Comparison of ENCODE assay signal across 8 cellular contexts in genomic region chr14:50773632-50774541, GRCh38. TPM values are rescaled to one million over a fixed set of nuclear protein-coding genes. Genes with fewer than 3 reads are reported as not detected.
DNase-seq lines count a peak whose midpoint lies in the region; ATAC-seq, FAIRE-seq and TF ChIP-seq lines count a peak whose summit lies in the region.

No MANE protein-coding gene starts in this region.

- H3K27ac ChIP-seq in GM12878 (ENCODE audit: control insufficient read depth, insufficient read depth), result no peak overlapping the region

- TF ChIP-seq CTCF in GM13977 (IDR thresholded peaks at IDR 0.05; ENCODE audit: extremely low read depth, insufficient read depth, missing control alignments) (peak; percentile 75), GM12878 (IDR thresholded peaks at IDR 0.05 in 2 of 3, conservative IDR thresholded peaks at IDR 0.05 in 1 of 3; ENCODE audit: control insufficient read depth in 2 of 3, extremely low read depth in 1 of 3, insufficient read depth in 1 of 3, low read depth in 3 of 3, low read length in 3 of 3) (peak; percentile 63 to 78 (median 76))

- CTCF ChIA-PET in GM12878 (lab: Yijun Ruan, JAX), result interaction anchor here (0.7 to 8.5 kb wide), 39 partner anchors 9 to 431 kb away, joined by 3 to 317 read pairs (median 4); no protein-coding TSS in a partner anchor

- intact Hi-C loops in GM12878 (cut with micrococcal nuclease; ENCODE audit: unreplicated experiment), result no loop called here

- H3K9me3 ChIP-seq in NT2/D1 (ENCODE audit: insufficient read depth, low read length), result no peaks in the 10 kb centered on the region
- no peaks in the 10 kb centered on the region for H3K9me3 ChIP-seq in GM12878 (replicated peaks; ENCODE audit: control insufficient read depth, insufficient read depth, low read length)

- H4K20me1 ChIP-seq in GM12878 (ENCODE audit: control insufficient read depth, insufficient read depth), result no peaks in the 10 kb centered on the region; the same call in 1 of the 2 replicates

- POLR2A ChIA-PET in GM12878 (lab: Charles Lee), result interaction anchor here (0.8 to 1.4 kb wide), 2 partner anchors 30 to 87 kb away, joined by 4 read pairs; no protein-coding TSS in a partner anchor

- no peak overlapping the region for H2AFZ ChIP-seq in GM12878 (ENCODE audit: control insufficient read depth, low read depth, low read length)

- peak; percentile 79 for TF ChIP-seq RAD21 in GM12878 (IDR thresholded peaks at IDR 0.05; ENCODE audit: insufficient read depth, low read depth, low read length)

- H3K36me3 ChIP-seq in NT2/D1 (ENCODE audit: insufficient read depth, insufficient read length, low read length), result peaks cover 31% of the 10 kb centered on the region
- peaks cover 20 to 62% of the 10 kb centered on the region in 2 experiments for H3K36me3 ChIP-seq in GM12878 (ENCODE audit: control insufficient read depth in 2 of 2, insufficient read depth in 2 of 2, low read length in 1 of 2)

- BruUV-seq in GM12878 (replicated peaks; lab: Mats Ljungman, UMichigan), result no TSS peak

- SMC1A ChIA-PET in GM12878 (lab: Charles Lee; ENCODE audit: uncharacterized antibody, unreplicated experiment), result interaction anchor here (0.7 to 11.8 kb wide), 19 partner anchors 10 to 235 kb away, joined by 3 to 229 read pairs (median 5); no protein-coding TSS in a partner anchor

- no peak for TF ChIP-seq EP300 in GM12878 (IDR thresholded peaks at IDR 0.05; ENCODE audit: borderline replicate concordance in 1 of 2, control insufficient read depth in 1 of 2, low read depth in 2 of 2, low read length in 2 of 2)

- in situ Hi-C loops in GM13977 (cut with MboI; ENCODE audit: low pct_unique_long_range_greater_than_20kb, low sequenced_read_pairs, unreplicated experiment), result no loop called here
- in situ Hi-C loops in GM12878 (cut with MboI), result loop anchor here (5.0 kb wide), 2 partner anchors 172 to 232 kb away; no protein-coding TSS in a partner anchor

- H3K4me3 ChIP-seq in NT2/D1 (ENCODE audit: insufficient read length, low read depth) (no peak overlapping the region), GM12878 (no peak overlapping the region)

- WGBS in GM12878 (ENCODE audit: insufficient coverage, insufficient replicate concordance, low lambda C conversion rate, missing lambda C conversion rate), result 45% methylated on average over 7 of the region's 7 CpGs

- H3K9ac ChIP-seq in NT2/D1 (ENCODE audit: insufficient read length, low read depth), result no peak overlapping the region
- H3K9ac ChIP-seq in GM12878 (ENCODE audit: control insufficient read depth, insufficient read depth, low read length), result no peak overlapping the region

- peaks cover 2% of the 10 kb centered on the region for H3K79me2 ChIP-seq in GM12878 (ENCODE audit: control insufficient read depth, insufficient read depth, low read length)

- no peaks in the 10 kb centered on the region for H3K4me1 ChIP-seq in NT2/D1 (ENCODE audit: insufficient read depth, insufficient read length)
- no peaks in the 10 kb centered on the region; the same call in 1 of the 2 replicates for H3K4me1 ChIP-seq in GM12878 (ENCODE audit: control insufficient read depth, insufficient read depth, low read length)

- H3K4me2 ChIP-seq in GM12878 (ENCODE audit: control insufficient read depth, insufficient read depth), result no peak overlapping the region

- no peak for TF ChIP-seq POLR2A in GM12878 (IDR thresholded peaks at IDR 0.05; ENCODE audit: low read depth, low read length)

- H3K27me3 ChIP-seq in NT2/D1 (ENCODE audit: insufficient read depth, insufficient read length) (no peaks in the 10 kb centered on the region), GM12878 (replicated peaks in 1 of 2; ENCODE audit: control insufficient read depth in 2 of 2, insufficient read depth in 2 of 2, low read length in 1 of 2) (no peaks in the 10 kb centered on the region)

- ATAC-seq in GM12878 (peak; percentile 67; the same call in 2 of the 3 replicates), GM18870 (IDR thresholded peaks at IDR 0.05; ENCODE audit: unreplicated experiment) (no peak), GM19467 (IDR thresholded peaks at IDR 0.05; ENCODE audit: unreplicated experiment) (no peak)

- FAIRE-seq in GM12878 (lab: Jason Lieb, UNC), result no peak

- peak; percentile 70 for DNase-seq in Ammon's horn (ENCODE audit: low spot score)
- DNase-seq in GM13977 (ENCODE audit: low spot score), result peak; percentile 39
- peak; percentile 20 for DNase-seq in NT2/D1 (ENCODE audit: low read depth, low spot score)
- no peak for DNase-seq in GM12878 (ENCODE audit: low read depth, low spot score)
- peak; percentile 77 for DNase-seq in islet precursor cell
- DNase-seq in stimulated activated CD8-positive, alpha-beta memory T cell treated with anti-CD3 and anti-CD28 coated beads, Interleukin-4, amount 100 ng/mL, for 48 hours, result peak; percentile 69

- RAD21 ChIA-PET in GM12878 (lab: Charles Lee; ENCODE audit: unreplicated experiment), result interaction anchor here (0.5 to 7.4 kb wide), 29 partner anchors 9 to 458 kb away, joined by 3 to 186 read pairs (median 5); no protein-coding TSS in a partner anchor

TF ChIP-seq in GM12878, 131 proteins besides CTCF, POLR2A, EP300 and RAD21:
- TF ChIP-seq SMC3 (IDR thresholded peaks at IDR 0.05; ENCODE audit: borderline replicate concordance, low read length), result peak; percentile 64; the same call in 1 of the 2 replicates
- TF ChIP-seq, protein P1, sequence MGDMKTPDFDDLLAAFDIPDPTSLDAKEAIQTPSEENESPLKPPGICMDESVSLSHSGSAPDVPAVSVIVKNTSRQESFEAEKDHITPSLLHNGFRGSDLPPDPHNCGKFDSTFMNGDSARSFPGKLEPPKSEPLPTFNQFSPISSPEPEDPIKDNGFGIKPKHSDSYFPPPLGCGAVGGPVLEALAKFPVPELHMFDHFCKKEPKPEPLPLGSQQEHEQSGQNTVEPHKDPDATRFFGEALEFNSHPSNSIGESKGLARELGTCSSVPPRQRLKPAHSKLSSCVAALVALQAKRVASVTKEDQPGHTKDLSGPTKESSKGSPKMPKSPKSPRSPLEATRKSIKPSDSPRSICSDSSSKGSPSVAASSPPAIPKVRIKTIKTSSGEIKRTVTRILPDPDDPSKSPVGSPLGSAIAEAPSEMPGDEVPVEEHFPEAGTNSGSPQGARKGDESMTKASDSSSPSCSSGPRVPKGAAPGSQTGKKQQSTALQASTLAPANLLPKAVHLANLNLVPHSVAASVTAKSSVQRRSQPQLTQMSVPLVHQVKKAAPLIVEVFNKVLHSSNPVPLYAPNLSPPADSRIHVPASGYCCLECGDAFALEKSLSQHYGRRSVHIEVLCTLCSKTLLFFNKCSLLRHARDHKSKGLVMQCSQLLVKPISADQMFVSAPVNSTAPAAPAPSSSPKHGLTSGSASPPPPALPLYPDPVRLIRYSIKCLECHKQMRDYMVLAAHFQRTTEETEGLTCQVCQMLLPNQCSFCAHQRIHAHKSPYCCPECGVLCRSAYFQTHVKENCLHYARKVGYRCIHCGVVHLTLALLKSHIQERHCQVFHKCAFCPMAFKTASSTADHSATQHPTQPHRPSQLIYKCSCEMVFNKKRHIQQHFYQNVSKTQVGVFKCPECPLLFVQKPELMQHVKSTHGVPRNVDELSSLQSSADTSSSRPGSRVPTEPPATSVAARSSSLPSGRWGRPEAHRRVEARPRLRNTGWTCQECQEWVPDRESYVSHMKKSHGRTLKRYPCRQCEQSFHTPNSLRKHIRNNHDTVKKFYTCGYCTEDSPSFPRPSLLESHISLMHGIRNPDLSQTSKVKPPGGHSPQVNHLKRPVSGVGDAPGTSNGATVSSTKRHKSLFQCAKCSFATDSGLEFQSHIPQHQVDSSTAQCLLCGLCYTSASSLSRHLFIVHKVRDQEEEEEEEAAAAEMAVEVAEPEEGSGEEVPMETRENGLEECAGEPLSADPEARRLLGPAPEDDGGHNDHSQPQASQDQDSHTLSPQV (IDR thresholded peaks at IDR 0.05), result no peak
- 0 out of 2 replicates have a peak, but pooled peaks have one; percentile 30 for TF ChIP-seq RB1 (IDR thresholded peaks at IDR 0.05; ENCODE audit: borderline replicate concordance)
- TF ChIP-seq RAD51 (IDR thresholded peaks at IDR 0.05), result no peak
- TF ChIP-seq JUNB (IDR thresholded peaks at IDR 0.05), result no peak

RNA-seq across cellular contexts. Expression of gene NIN, which starts 57.1 kb away (rescaled TPM):
- total RNA-seq in GM12878 (2013; cell fraction: nucleolus; rRNA removed), result 248 and 265 TPM in 2 replicates
- total RNA-seq in GM12878 (2014; rRNA removed) (92.2 and 103 TPM in 2 replicates), GM12878 (2014; rRNA removed; fragmentation: Illumina TruSeq; extraction: Trizol) (133 and 138 TPM in 2 replicates), GM12878 (2021) (134 and 135 TPM in 2 replicates)
- 39.4 TPM for polyA plus RNA-seq in GM12878 (2011; ENCODE audit: low read depth)
- polyA plus RNA-seq in GM12878 (2011; rRNA removed) (44.0 and 51.2 TPM in 2 replicates), GM12878 (2014; fragmentation: Illumina TruSeq; extraction: Trizol) (101 and 122 TPM in 2 replicates), GM12878 (2014; fragmentation: Nextera tagmentation; extraction: Ambion mirVana) (10 to 100 TPM; 16.2 to 17.0 TPM), GM12878 (2014; rRNA removed) (57.5 and 67.6 TPM in 2 replicates), GM12878 (2016; fragmentation: Nextera tagmentation; extraction: Ambion mirVana) (10 to 100 TPM; 30.5 to 73.1 TPM)
- 23.7 and 24.4 TPM in 2 replicates for polyA plus RNA-seq in GM12878 (2011; cell fraction: cytosol; rRNA removed)
- polyA plus RNA-seq in GM12878 (2011; cell fraction: nucleus; rRNA removed), result 52.6 and 57.6 TPM in 2 replicates
- 51.7 and 57.1 TPM in 2 replicates for polyA plus RNA-seq in GM12878 (2012)
- polyA minus RNA-seq in GM12878 (2011; rRNA and poly(A)+ RNA removed), result 60.8 and 87.0 TPM in 2 replicates
- 25.0 and 33.6 TPM in 2 replicates for polyA minus RNA-seq in GM12878 (2011; cell fraction: cytosol; rRNA and poly(A)+ RNA removed)
- polyA minus RNA-seq in GM12878 (2011; cell fraction: nucleus; rRNA and poly(A)+ RNA removed), result 52.8 and 99.4 TPM in 2 replicates
